Comparison of ENCODE assay signal across 15 cellular contexts in the genomic region with DNA sequence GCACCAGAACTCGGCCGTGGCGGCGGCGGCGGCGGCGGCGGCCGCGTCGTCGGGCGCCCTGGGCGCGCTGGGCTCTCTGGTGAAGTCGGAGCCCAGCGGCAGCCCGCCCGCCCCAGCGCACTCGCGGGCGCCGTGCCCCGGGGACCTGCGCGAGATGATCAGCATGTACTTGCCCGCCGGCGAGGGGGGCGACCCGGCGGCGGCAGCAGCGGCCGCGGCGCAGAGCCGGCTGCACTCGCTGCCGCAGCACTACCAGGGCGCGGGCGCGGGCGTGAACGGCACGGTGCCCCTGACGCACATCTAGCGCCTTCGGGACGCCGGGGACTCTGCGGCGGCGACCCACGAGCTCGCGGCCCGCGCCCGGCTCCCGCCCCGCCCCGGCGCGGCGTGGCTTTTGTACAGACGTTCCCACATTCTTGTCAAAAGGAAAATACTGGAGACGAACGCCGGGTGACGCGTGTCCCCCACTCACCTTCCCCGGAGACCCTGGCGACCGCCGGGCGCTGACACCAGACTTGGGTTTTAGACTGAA. TPM values are rescaled to one million over a fixed set of nuclear protein-coding genes. Genes with fewer than 3 reads are reported as not detected.
DNase-seq lines count a peak whose midpoint lies in the region; TF ChIP-seq lines count a peak whose summit lies in the region.
"Had no signal": no experiment of that assay in that cellular context is flagged by ENCODE, and none has a peak within 500 bp of the region (broad histone marks: within the 10 kb centered on the region; RNA-seq: fewer than 3 reads in every experiment).

No MANE protein-coding gene starts in this region.

- no peak overlapping the region for H3K4me2 ChIP-seq in osteoblast (ENCODE audit: insufficient read depth, low read length)

- WGBS in HUES64 = under 1% methylated on average over 80 of the region's 80 CpGs
- 0% methylated on average over 80 of the region's 80 CpGs for WGBS in ectodermal cell, 2 experiments

- H3K9me3 ChIP-seq in HUES64 (ENCODE audit: insufficient read depth, low read depth, low read length) = no peaks in the 10 kb centered on the region
- H3K9me3 ChIP-seq in ectodermal cell (ENCODE audit: control insufficient read depth, low read length) = no peaks in the 10 kb centered on the region
- H3K9me3 ChIP-seq in osteoblast (ENCODE audit: low read depth, low read length) = no peaks in the 10 kb centered on the region
- no peaks in the 10 kb centered on the region for H3K9me3 ChIP-seq in BE2C
- H3K9me3 ChIP-seq: colonic mucosa had no signal

- POLR2A ChIA-PET in activated CD4-positive, alpha-beta T cell treated with anti-CD3 and anti-CD28 coated beads, Interleukin-2, amount 10 ng/mL, durations not matched to agents 7 days and 5 days (lab: Charles Lee) = no interaction called here

- H3K27ac Mint-ChIP-seq in activated CD4-positive, alpha-beta T cell treated with anti-CD3 and anti-CD28 coated beads, Interleukin-2, amount 10 ng/mL, durations not matched to agents 7 days and 5 days = peak overlapping the region; percentile 80

- H3K9me3 Mint-ChIP-seq in activated CD4-positive, alpha-beta T cell treated with anti-CD3 and anti-CD28 coated beads, Interleukin-2, amount 10 ng/mL, durations not matched to agents 7 days and 5 days = peaks cover 5% of the 10 kb centered on the region

- H3K27me3 Mint-ChIP-seq in activated CD4-positive, alpha-beta T cell treated with anti-CD3 and anti-CD28 coated beads, Interleukin-2, amount 10 ng/mL, durations not matched to agents 7 days and 5 days = peaks cover 59% of the 10 kb centered on the region

- H4K20me1 ChIP-seq in osteoblast (ENCODE audit: insufficient read depth, low read length) = no peaks in the 10 kb centered on the region

- no peak overlapping the region for H3K9ac ChIP-seq in HUES64 (ENCODE audit: low read depth, low read length)

- peaks cover 7% of the 10 kb centered on the region for H3K36me3 Mint-ChIP-seq in activated CD4-positive, alpha-beta T cell treated with anti-CD3 and anti-CD28 coated beads, Interleukin-2, amount 10 ng/mL, durations not matched to agents 7 days and 5 days (ENCODE audit: low read depth)

- no peak overlapping the region for H2AFZ ChIP-seq in osteoblast (ENCODE audit: low read length)

- no peak for DNase-seq in activated CD4-positive, alpha-beta T cell treated with anti-CD3 and anti-CD28 coated beads, Interleukin-2, amount 10 ng/mL, durations not matched to agents 7 days and 5 days
- no peak for DNase-seq in activated CD4-positive, alpha-beta T cell treated with anti-CD3 and anti-CD28 coated beads, Interleukin-2, amount 50 U/mL, for 48 hours
- DNase-seq in osteoblast (ENCODE audit: insufficient read length, low spot score, missing footprints) = peak; percentile 66
- no peak for DNase-seq in HPDE6-E6E7 (ENCODE audit: extremely low spot score)
- no peak for DNase-seq in BE2C
- DNase-seq in inferior parietal cortex (ENCODE audit: extremely low spot score) = no peak
- DNase-seq: activated CD4-positive, CD25-positive, alpha-beta regulatory T cell treated with anti-CD3 and anti-CD28 coated beads, Interleukin-2, amount 50 U/mL, for 72 hours; colonic mucosa; NCI-H1694 treated with DMSO at 0.1 percent for 48 hours had no signal

- no peak for TF ChIP-seq CTCF in osteoblast (IDR thresholded peaks at IDR 0.05; ENCODE audit: extremely low read depth, low read depth, low read length)
- TF ChIP-seq CTCF in BE2C (IDR thresholded peaks at IDR 0.05; ENCODE audit: low read depth, low read length) = no peak

- H3K36me3 ChIP-seq in HUES64 (ENCODE audit: insufficient read depth, low read length) (no peaks in the 10 kb centered on the region), ectodermal cell (ENCODE audit: control insufficient read depth, insufficient read depth, low read length) (no peaks in the 10 kb centered on the region), osteoblast (ENCODE audit: insufficient read depth, low read length) (no peaks in the 10 kb centered on the region), BE2C (no peaks in the 10 kb centered on the region)
- H3K36me3 ChIP-seq: colonic mucosa had no signal

- peak overlapping the region; percentile 34; the same call in 1 of the 2 replicates for H3K4me3 ChIP-seq in HUES64 (ENCODE audit: low read length)
- peak overlapping the region; percentile 49 for H3K4me3 ChIP-seq in ectodermal cell (ENCODE audit: insufficient read depth, low read depth, low read length)
- no peak overlapping the region for H3K4me3 ChIP-seq in osteoblast (ENCODE audit: insufficient read depth, low read length)
- H3K4me3 ChIP-seq in BE2C (ENCODE audit: low read depth, low read length) = no peak overlapping the region
- H3K4me3 ChIP-seq: colonic mucosa, SK-N-MC had no signal

- CTCF ChIA-PET in activated CD4-positive, alpha-beta T cell treated with anti-CD3 and anti-CD28 coated beads, Interleukin-2, amount 10 ng/mL, durations not matched to agents 7 days and 5 days (lab: Charles Lee) = no interaction called here

- peak overlapping the region; percentile 51 for H3K4me3 Mint-ChIP-seq in activated CD4-positive, alpha-beta T cell treated with anti-CD3 and anti-CD28 coated beads, Interleukin-2, amount 10 ng/mL, durations not matched to agents 7 days and 5 days

- peaks cover 3% of the 10 kb centered on the region for H3K4me1 Mint-ChIP-seq in activated CD4-positive, alpha-beta T cell treated with anti-CD3 and anti-CD28 coated beads, Interleukin-2, amount 10 ng/mL, durations not matched to agents 7 days and 5 days

- no peaks in the 10 kb centered on the region for H3K79me2 ChIP-seq in osteoblast (ENCODE audit: insufficient read depth, low read length)

- no peak overlapping the region for H3K27ac ChIP-seq in HUES64 (ENCODE audit: low read depth, low read length)
- no peak overlapping the region for H3K27ac ChIP-seq in ectodermal cell (ENCODE audit: insufficient read depth, low read depth, low read length, poor library complexity, severe bottlenecking)
- no peak overlapping the region for H3K27ac ChIP-seq in osteoblast (ENCODE audit: low read depth, low read length)
- H3K27ac ChIP-seq: colonic mucosa, SK-N-MC had no signal

- no peaks in the 10 kb centered on the region for H3K4me1 ChIP-seq in HUES64 (ENCODE audit: insufficient read depth, low read length)
- peaks cover 22% of the 10 kb centered on the region for H3K4me1 ChIP-seq in ectodermal cell (ENCODE audit: control insufficient read depth, insufficient read depth, low read length)
- H3K4me1 ChIP-seq in osteoblast (ENCODE audit: insufficient read depth, low read length) = no peaks in the 10 kb centered on the region
- no peaks in the 10 kb centered on the region for H3K4me1 ChIP-seq in BE2C
- H3K4me1 ChIP-seq: colonic mucosa had no signal

- H3K27me3 ChIP-seq in HUES64 (ENCODE audit: insufficient read depth, low read length) (peaks cover 82% of the 10 kb centered on the region), ectodermal cell (ENCODE audit: control insufficient read depth, insufficient read depth, low read length, poor library complexity, severe bottlenecking) (peaks cover 76% of the 10 kb centered on the region), osteoblast (ENCODE audit: insufficient read depth, low read length) (peaks cover 65% of the 10 kb centered on the region), BE2C (peaks cover 77% of the 10 kb centered on the region)

RNA-seq across cellular contexts. Expression of a gene that starts 1.6 kb away (rescaled TPM):
- not detected for total RNA-seq in activated CD4-positive, alpha-beta T cell treated with anti-CD3 and anti-CD28 coated beads, Interleukin-2, amount 10 ng/mL, durations not matched to agents 7 days and 5 days
- polyA plus RNA-seq in HUES64 (2013, experiment 1 of 2) = 6.5 TPM
- polyA plus RNA-seq in HUES64 (2013, experiment 2 of 2) = 11.5 TPM
- 48.3 TPM for polyA plus RNA-seq in ectodermal cell (2013, experiment 1 of 4)
- polyA plus RNA-seq in ectodermal cell (2013, experiment 2 of 4) = 50.4 TPM
- 44.7 TPM for polyA plus RNA-seq in ectodermal cell (2013, experiment 3 of 4)
- 48.0 TPM for polyA plus RNA-seq in ectodermal cell (2013, experiment 4 of 4)
- total RNA-seq in osteoblast = not detected in 2 replicates
- polyA plus RNA-seq in BE2C (2012; ENCODE audit: insufficient read depth, insufficient read length, low read depth) = not detected
- total RNA-seq: activated naive CD4-positive, alpha-beta T cell treated with anti-CD3 and anti-CD28 coated beads, Interleukin-2, amount 50 U/mL, for 72 hours; colonic mucosa; mesenteric fat pad; renal cortical epithelial cell had no signal

Comparison
In these comparisons a context has a peak if more than half of its experiments do, and no peak if none do; other contexts are left out.
1. H3K4me3 ChIP-seq: peak in HUES64 (single experiment) and ectodermal cell (single experiment); none in osteoblast (single experiment) and BE2C (single experiment).